6 cellular contexts compared by ENCODE assay signal in genomic region chr17:75077490-75078096, GRCh38.
DNase-seq lines count a peak whose midpoint lies in the region; ATAC-seq and TF ChIP-seq lines count a peak whose summit lies in the region.

No MANE protein-coding gene starts in this region.

- DNase-seq in choroid plexus epithelial cell (ENCODE audit: low read depth) (peak; percentile 31), cerebellar nuclear complex (lab: John Stamatoyannopoulos, UW) (no peak)

- no peaks in the 10 kb centered on the region for H3K36me3 ChIP-seq in OCI-LY1 (ENCODE audit: insufficient read depth, low read length)
- H3K36me3 ChIP-seq in parathyroid adenoma (ENCODE audit: control insufficient read depth, insufficient read depth, low read length) = no peaks in the 10 kb centered on the region

- H3K27me3 ChIP-seq in OCI-LY1 (ENCODE audit: insufficient read depth, low read length) (peaks cover 15% of the 10 kb centered on the region; the same call in 1 of the 2 replicates), parathyroid adenoma (ENCODE audit: control insufficient read depth, insufficient read depth, low read length) (no peaks in the 10 kb centered on the region)

- ATAC-seq in HG03521 (IDR thresholded peaks at IDR 0.05; ENCODE audit: unreplicated experiment) = no peak

- H3K9ac ChIP-seq in OCI-LY1 (ENCODE audit: low read length) (peak overlapping the region; percentile 57; the same call in 1 of the 2 replicates), parathyroid adenoma (no peak overlapping the region)

- no peaks in the 10 kb centered on the region for H4K20me1 ChIP-seq in OCI-LY1 (ENCODE audit: insufficient read depth, low read length)

- H3K4me2 ChIP-seq in OCI-LY1 (ENCODE audit: low read length) (peak overlapping the region; percentile 76), parathyroid adenoma (ENCODE audit: low read length) (peak overlapping the region; percentile 53)

- no peaks in the 10 kb centered on the region for H3K9me2 ChIP-seq in OCI-LY1 (ENCODE audit: low read depth, low read length)

- peak overlapping the region; percentile 53 for H3K4me3 ChIP-seq in OCI-LY1 (ENCODE audit: low read depth, low read length, poor library complexity, severe bottlenecking)
- H3K4me3 ChIP-seq in choroid plexus epithelial cell (ENCODE audit: low read depth, low read length) = peak overlapping the region; percentile 34
- peak overlapping the region; percentile 8 for H3K4me3 ChIP-seq in parathyroid adenoma (ENCODE audit: low read depth, low read length)

- H3K27ac ChIP-seq in OCI-LY1 (ENCODE audit: low read depth, low read length, poor library complexity, severe bottlenecking) (no peak overlapping the region), parathyroid adenoma (peak overlapping the region; percentile 42)

- no peaks in the 10 kb centered on the region for H3F3A ChIP-seq in OCI-LY1 (ENCODE audit: insufficient read depth, low read length)

- TF ChIP-seq CTCF in GM12873 (IDR thresholded peaks at IDR 0.05; ENCODE audit: insufficient read depth, low read depth, low read length, missing control alignments) (peak; percentile 38), OCI-LY1 (IDR thresholded peaks at IDR 0.05; ENCODE audit: low read length) (peak; percentile 38; the same call in 1 of the 2 replicates), choroid plexus epithelial cell (conservative IDR thresholded peaks at IDR 0.05; ENCODE audit: low read depth, low read length) (peak; percentile 2), parathyroid adenoma (IDR thresholded peaks at IDR 0.05) (no peak)

- H2AFZ ChIP-seq in OCI-LY1 (ENCODE audit: low read length) = no peak overlapping the region
- H2AFZ ChIP-seq in parathyroid adenoma = peak overlapping the region; percentile 89

- H3K9me3 ChIP-seq in OCI-LY1 (ENCODE audit: low read length) (no peaks in the 10 kb centered on the region), parathyroid adenoma (ENCODE audit: control insufficient read depth, low read length) (no peaks in the 10 kb centered on the region)

- H3K4me1 ChIP-seq in OCI-LY1 (ENCODE audit: insufficient read depth, low read length, severe bottlenecking) (peaks cover 13% of the 10 kb centered on the region), parathyroid adenoma (peaks cover 3% of the 10 kb centered on the region)

- H3K79me2 ChIP-seq in OCI-LY1 (ENCODE audit: insufficient read depth, low read length) = no peaks in the 10 kb centered on the region
- no peaks in the 10 kb centered on the region for H3K79me2 ChIP-seq in parathyroid adenoma
